Comparison of ENCODE assay signal across 13 cellular contexts in the genomic region with DNA sequence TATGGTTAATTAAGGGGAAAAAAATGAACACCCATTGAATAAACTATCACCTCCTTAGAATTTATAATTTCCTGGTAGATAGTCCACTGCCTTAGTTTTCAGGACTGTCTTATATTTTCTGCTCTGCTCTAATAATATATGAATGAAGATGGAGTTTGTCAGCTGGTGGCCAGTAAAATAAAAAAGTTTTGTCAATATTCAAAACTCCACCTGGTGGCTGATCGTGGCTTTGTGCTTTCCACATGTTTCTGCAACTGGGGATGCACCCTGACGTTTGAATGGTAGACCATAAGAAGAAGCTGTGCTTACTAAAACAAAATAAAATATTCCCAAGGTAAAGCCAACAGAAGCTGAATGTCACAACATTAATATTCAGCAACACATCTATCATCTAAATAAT.
DNase-seq lines count a peak whose midpoint lies in the region; ATAC-seq, FAIRE-seq and TF ChIP-seq lines count a peak whose summit lies in the region.
"Had no signal": no experiment of that assay in that cellular context is flagged by ENCODE, and none has a peak within 500 bp of the region (broad histone marks: within the 10 kb centered on the region; RNA-seq: fewer than 3 reads in every experiment).

No MANE protein-coding gene starts in this region.

- no peaks in the 10 kb centered on the region for H3K36me3 Mint-ChIP-seq in neural progenitor cell

- peak; percentile 30 for TF ChIP-seq CTCF in brain microvascular endothelial cell (IDR thresholded peaks at IDR 0.05; ENCODE audit: low read depth, low read length, missing control alignments)
- TF ChIP-seq CTCF in neural progenitor cell (IDR thresholded peaks at IDR 0.05) = peak; percentile 63
- TF ChIP-seq CTCF in ovary (IDR thresholded peaks at IDR 0.05) = no peak

- no peak overlapping the region for H3K4me3 Mint-ChIP-seq in neural progenitor cell
- H3K4me3 Mint-ChIP-seq: stimulated activated naive CD8-positive, alpha-beta T cell treated with anti-CD3 and anti-CD28 coated beads, Interleukin-15, Interleukin-2, amounts not matched to agents 100 ng/mL and 50 ng/mL, for 24 hours had no signal

- TF ChIP-seq POLR2A in ovary (IDR thresholded peaks at IDR 0.05) = no peak

- H4K20me1 ChIP-seq in neural progenitor cell (ENCODE audit: low read depth) = no peaks in the 10 kb centered on the region

- no peak overlapping the region for H3K4me2 ChIP-seq in neural progenitor cell

- H3K27me3 ChIP-seq in brain microvascular endothelial cell (replicated peaks) = no peaks in the 10 kb centered on the region
- H3K27me3 ChIP-seq in neural progenitor cell = no peaks in the 10 kb centered on the region
- no peaks in the 10 kb centered on the region for H3K27me3 ChIP-seq in ovary

- no peak for ATAC-seq in GM19455 (IDR thresholded peaks at IDR 0.05; ENCODE audit: unreplicated experiment)
- ATAC-seq: left colon had no signal

- no peak overlapping the region for H2AFZ ChIP-seq in neural progenitor cell (replicated peaks)

- no peak overlapping the region for H3K9ac ChIP-seq in neural progenitor cell

- intact Hi-C loops in ovary (cut with DNase I) = no loop called here

- no peaks in the 10 kb centered on the region for H3K4me1 ChIP-seq in neural progenitor cell
- no peaks in the 10 kb centered on the region for H3K4me1 ChIP-seq in ovary (ENCODE audit: insufficient read depth)

- H3K9me3 ChIP-seq in neural progenitor cell (ENCODE audit: low read depth) = no peaks in the 10 kb centered on the region
- H3K9me3 ChIP-seq in ovary = no peaks in the 10 kb centered on the region

- no peaks in the 10 kb centered on the region for H3K27me3 Mint-ChIP-seq in neural progenitor cell (ENCODE audit: insufficient read depth, low read depth)
- H3K27me3 Mint-ChIP-seq: stimulated activated naive CD8-positive, alpha-beta T cell treated with anti-CD3 and anti-CD28 coated beads, Interleukin-15, Interleukin-2, amounts not matched to agents 100 ng/mL and 50 ng/mL, for 24 hours had no signal

- in situ Hi-C loops in brain microvascular endothelial cell (cut with HindIII; ENCODE audit: low pct_ligation_motif_present, low sequenced_read_pairs) = no loop called here

- no peaks in the 10 kb centered on the region for H3K9me3 Mint-ChIP-seq in neural progenitor cell

- no peak for FAIRE-seq in GM19239 (lab: Jason Lieb, UNC)
- FAIRE-seq: bronchial epithelial cell had no signal

- TF ChIP-seq EP300 in ovary (IDR thresholded peaks at IDR 0.05) = no peak

- H3K4me3 ChIP-seq in brain microvascular endothelial cell (ENCODE audit: low read depth, low read length) = no peak overlapping the region
- H3K4me3 ChIP-seq in neural progenitor cell = no peak overlapping the region
- no peak overlapping the region for H3K4me3 ChIP-seq in ovary

- WGBS in ovary, 3 donors = 14 to 26% (median 15%) methylated on average over 2 of the region's 2 CpGs

- H3K4me1 Mint-ChIP-seq in neural progenitor cell = no peaks in the 10 kb centered on the region

- no peak overlapping the region for H3K27ac ChIP-seq in brain microvascular endothelial cell
- no peak overlapping the region for H3K27ac ChIP-seq in neural progenitor cell
- H3K27ac ChIP-seq in ovary = no peak overlapping the region

- H3K36me3 ChIP-seq in brain microvascular endothelial cell (replicated peaks) = no peaks in the 10 kb centered on the region
- no peaks in the 10 kb centered on the region for H3K36me3 ChIP-seq in neural progenitor cell
- H3K36me3 ChIP-seq in ovary = no peaks in the 10 kb centered on the region

- DNase-seq in NCI-H748 (lab: John Stamatoyannopoulos, UW; ENCODE audit: unreplicated experiment) (peak; percentile 7), NCI-H748 treated with DMSO at 0.1 percent for 48 hours (lab: John Stamatoyannopoulos, UW) (no peak), NCI-H526 (lab: John Stamatoyannopoulos, UW) (peak; percentile 1 to 39), brain microvascular endothelial cell (no peak), neural progenitor cell (ENCODE audit: low spot score) (peak; percentile 36), GM19239 (ENCODE audit: insufficient read length, low spot score) (no peak), ovary (no peak)
- DNase-seq: left colon; NK-92 treated with Interleukin-12 subunit alpha and Interleukin-12 subunit beta, amount 100 ng/mL, for 24 hours; stimulated activated CD4-positive, alpha-beta T cell treated with anti-CD3 and anti-CD28 coated beads, Interleukin-1b, Interleukin-23, amount 100 ng/mL, for 48 hours had no signal

- H3F3A ChIP-seq in neural progenitor cell (ENCODE audit: low read depth) = no peaks in the 10 kb centered on the region

- H3K79me2 ChIP-seq in neural progenitor cell (ENCODE audit: low read depth) = no peaks in the 10 kb centered on the region

- H3K27ac Mint-ChIP-seq in neural progenitor cell = no peak overlapping the region
- H3K27ac Mint-ChIP-seq: stimulated activated naive CD8-positive, alpha-beta T cell treated with anti-CD3 and anti-CD28 coated beads, Interleukin-15, Interleukin-2, amounts not matched to agents 100 ng/mL and 50 ng/mL, for 24 hours had no signal

Comparison
In these comparisons a context has a peak if more than half of its experiments do, and no peak if none do; other contexts are left out.
1. DNase-seq: peak in NCI-H748 (single experiment), NCI-H526 (2 of 2) and neural progenitor cell (single experiment); none in NCI-H748 treated with DMSO at 0.1 percent for 48 hours (single experiment), brain microvascular endothelial cell (single experiment), GM19239 (single experiment) and ovary (0 of 5).
2. CTCF ChIP-seq: peak in brain microvascular endothelial cell (single experiment) and neural progenitor cell (single experiment); none in ovary (0 of 3).